ENCODE assay signal across 28 cellular contexts in genomic region chr2:221451836-221452774, GRCh38.
"Had no signal": no experiment of that assay in that cellular context is flagged by ENCODE, and none has a peak within 500 bp of the region (broad histone marks: within the 10 kb centered on the region; RNA-seq: fewer than 3 reads in every experiment).

No MANE protein-coding gene starts in this region.

- H3K36me3 ChIP-seq: uterus had no signal

- H3K9me3 ChIP-seq: spleen, thoracic aorta, uterus had no signal

- H3K4me3 Mint-ChIP-seq: activated CD4-positive, alpha-beta T cell treated with anti-CD3 and anti-CD28 coated beads, Interleukin-2, amount 10 ng/mL, durations not matched to agents 7 days and 5 days; activated CD8-positive, alpha-beta T cell treated with anti-CD3 and anti-CD28 coated beads for 36 hours; activated naive CD4-positive, alpha-beta T cell treated with anti-CD3 and anti-CD28 coated beads, Interleukin-2, amount 50 U/mL, for 24 hours; activated naive CD8-positive, alpha-beta T cell treated with anti-CD3 and anti-CD28 coated beads, Interleukin-2, amount 50 U/mL, for 24 hours; endodermal cell; immature natural killer cell; naive thymus-derived CD8-positive, alpha-beta T cell; WTC11 had no signal

- H3K4me1 Mint-ChIP-seq: activated naive CD4-positive, alpha-beta T cell treated with anti-CD3 and anti-CD28 coated beads, Interleukin-2, amount 50 U/mL, for 24 hours had no signal

- ATAC-seq: activated CD8-positive, alpha-beta T cell treated with anti-CD3 and anti-CD28 coated beads for 36 hours; activated naive CD8-positive, alpha-beta T cell treated with anti-CD3 and anti-CD28 coated beads, Interleukin-2, amount 50 U/mL, for 24 hours; esophagus mucosa; left colon; naive thymus-derived CD8-positive, alpha-beta T cell; right cardiac atrium; stimulated activated naive CD8-positive, alpha-beta T cell treated with anti-CD3 and anti-CD28 coated beads, Interleukin-15, Interleukin-2, amounts not matched to agents 100 U/mL and 50 U/mL, for 24 hours; WTC11 had no signal

- H3K27me3 ChIP-seq: spleen, uterus had no signal

- H3K36me3 Mint-ChIP-seq: naive thymus-derived CD8-positive, alpha-beta T cell had no signal

- H3K27ac Mint-ChIP-seq: activated CD4-positive, alpha-beta T cell treated with anti-CD3 and anti-CD28 coated beads, Interleukin-2, amount 10 ng/mL, durations not matched to agents 7 days and 5 days; activated CD8-positive, alpha-beta T cell treated with anti-CD3 and anti-CD28 coated beads for 36 hours; activated naive CD4-positive, alpha-beta T cell treated with anti-CD3 and anti-CD28 coated beads, Interleukin-2, amount 50 U/mL, for 24 hours; activated naive CD8-positive, alpha-beta T cell treated with anti-CD3 and anti-CD28 coated beads, Interleukin-2, amount 50 U/mL, for 24 hours; activated T-helper 2 cell treated with anti-CD3 and anti-CD28 coated beads, Interferon-gamma antibody, Interleukin-2, Interleukin-4, amounts not matched to agents 10 μg/mL and 5 μg/mL and 100 μg/mL, durations not matched to agents 14 hours and 24 hours and 36 hours; endodermal cell; naive thymus-derived CD8-positive, alpha-beta T cell; WTC11 had no signal

- H3K27me3 Mint-ChIP-seq: activated CD4-positive, alpha-beta T cell treated with anti-CD3 and anti-CD28 coated beads, Interleukin-2, amount 10 ng/mL, durations not matched to agents 7 days and 5 days; activated CD8-positive, alpha-beta T cell treated with anti-CD3 and anti-CD28 coated beads for 36 hours; activated naive CD4-positive, alpha-beta T cell treated with anti-CD3 and anti-CD28 coated beads, Interleukin-2, amount 50 U/mL, for 24 hours; activated naive CD8-positive, alpha-beta T cell treated with anti-CD3 and anti-CD28 coated beads, Interleukin-2, amount 50 U/mL, for 24 hours; naive thymus-derived CD8-positive, alpha-beta T cell had no signal

- H3K9me3 Mint-ChIP-seq: activated CD4-positive, alpha-beta T cell treated with anti-CD3 and anti-CD28 coated beads, Interleukin-2, amount 10 ng/mL, durations not matched to agents 7 days and 5 days; activated CD8-positive, alpha-beta T cell treated with anti-CD3 and anti-CD28 coated beads for 36 hours; activated naive CD4-positive, alpha-beta T cell treated with anti-CD3 and anti-CD28 coated beads, Interleukin-2, amount 50 U/mL, for 24 hours; activated naive CD8-positive, alpha-beta T cell treated with anti-CD3 and anti-CD28 coated beads, Interleukin-2, amount 50 U/mL, for 24 hours; activated T-helper 2 cell treated with anti-CD3 and anti-CD28 coated beads, Interferon-gamma antibody, Interleukin-2, Interleukin-4, amounts not matched to agents 10 μg/mL and 5 μg/mL and 100 μg/mL, durations not matched to agents 14 hours and 24 hours and 36 hours; endodermal cell; immature natural killer cell; naive thymus-derived CD8-positive, alpha-beta T cell had no signal

- H3K4me3 ChIP-seq: spleen, thoracic aorta, uterus had no signal

- DNase-seq: activated CD4-positive, alpha-beta T cell treated with anti-CD3 and anti-CD28 coated beads for 1 hour; activated CD4-positive, alpha-beta T cell treated with anti-CD3 and anti-CD28 coated beads, Interleukin-2, amount 10 ng/mL, durations not matched to agents 7 days and 5 days; activated CD8-positive, alpha-beta T cell treated with anti-CD3 and anti-CD28 coated beads for 36 hours; activated naive CD8-positive, alpha-beta T cell treated with anti-CD3 and anti-CD28 coated beads, Interleukin-2, amount 50 U/mL, for 24 hours; activated T-cell treated with anti-CD3 and anti-CD28 coated beads, Interleukin-2, amount 50 U/mL, for 48 hours; amygdala; caudate nucleus; endodermal cell; foreskin fibroblast; head of caudate nucleus; hypothalamus; immature natural killer cell; kidney; left colon; midbrain; naive thymus-derived CD8-positive, alpha-beta T cell; posterior cingulate gyrus; right cardiac atrium; spleen; stimulated activated CD4-positive, alpha-beta T cell treated with anti-CD3 and anti-CD28 coated beads, Interleukin-2, amount 100 ng/mL, for 48 hours; stimulated activated naive CD8-positive, alpha-beta T cell treated with anti-CD3 and anti-CD28 coated beads, Interleukin-15, Interleukin-2, amounts not matched to agents 100 U/mL and 50 U/mL, for 24 hours; trophoblast cell; uterus had no signal

- H3K4me1 ChIP-seq: uterus had no signal

- H3K27ac ChIP-seq: spleen, thoracic aorta, uterus had no signal
